In the genomic region with DNA sequence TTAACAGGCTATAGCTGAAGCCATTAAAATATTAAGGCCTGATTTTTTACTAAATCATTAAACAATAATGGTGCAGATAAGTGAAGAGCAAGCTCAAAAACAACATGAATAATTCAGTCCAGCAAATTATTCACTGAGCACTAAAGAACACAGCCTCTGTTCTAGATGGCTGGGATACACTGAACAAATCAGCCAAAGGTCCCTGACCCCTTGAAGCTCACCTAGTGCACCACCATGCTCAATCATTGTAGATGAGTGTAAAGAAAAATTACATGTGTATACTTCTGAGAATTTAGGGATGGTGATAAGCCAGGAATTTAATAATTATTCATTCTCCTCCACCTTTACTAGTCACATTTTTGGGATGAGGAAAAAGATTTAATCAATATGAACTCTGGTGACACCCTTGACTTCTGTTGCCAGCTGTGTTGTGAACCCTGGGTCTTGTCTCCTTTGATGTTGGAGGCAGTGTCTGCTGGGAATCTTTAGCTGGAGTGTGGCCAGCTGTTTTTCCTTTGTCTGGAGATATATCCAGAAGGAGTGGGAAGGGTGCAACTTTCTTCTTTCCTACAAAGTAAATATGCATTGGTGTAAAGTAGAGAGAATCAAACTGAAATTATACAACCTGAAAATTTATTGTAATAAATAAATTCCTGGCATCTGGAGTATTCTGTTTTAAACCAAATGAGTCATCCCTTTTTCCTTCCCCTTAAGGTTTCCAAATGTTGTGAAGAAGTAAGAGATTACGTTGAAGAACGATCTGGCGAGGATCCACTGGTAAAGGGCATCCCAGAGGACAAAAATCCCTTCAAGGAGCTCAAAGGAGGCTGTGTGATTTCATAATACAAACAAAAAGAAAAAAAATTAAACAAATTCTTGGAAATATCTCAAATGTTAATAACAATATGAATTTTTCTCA, we compare ENCODE assay signal across 16 cellular contexts. TPM values are rescaled to one million over a fixed set of nuclear protein-coding genes. Genes with fewer than 3 reads are reported as not detected.
DNase-seq lines count a peak whose midpoint lies in the region; ATAC-seq and TF ChIP-seq lines count a peak whose summit lies in the region.
"Had no signal": no experiment of that assay in that cellular context is flagged by ENCODE, and none has a peak within 500 bp of the region (broad histone marks: within the 10 kb centered on the region; RNA-seq: fewer than 3 reads in every experiment).

No MANE protein-coding gene starts in this region.

- no peaks in the 10 kb centered on the region for H3K27me3 ChIP-seq in neural progenitor cell
- H3K27me3 ChIP-seq: hepatocyte had no signal

- no peaks in the 10 kb centered on the region for H3K79me2 ChIP-seq in neural progenitor cell (ENCODE audit: low read depth)
- H3K79me2 ChIP-seq: hepatocyte had no signal

- no peaks in the 10 kb centered on the region for H3K4me1 ChIP-seq in neural progenitor cell

- H2AFZ ChIP-seq in neural progenitor cell (replicated peaks): no peak overlapping the region
- H2AFZ ChIP-seq: hepatocyte had no signal

- no peak overlapping the region for H3K9ac ChIP-seq in neural progenitor cell

- peak; percentile 29 for DNase-seq in AG08395 (ENCODE audit: low spot score)
- DNase-seq in NCI-H460 (ENCODE audit: extremely low read depth, low read depth): peak; percentile 59
- DNase-seq in fibroblast of mammary gland (ENCODE audit: low read depth): peak; percentile 91
- no peak for DNase-seq in neural progenitor cell (ENCODE audit: low spot score)
- no peak for DNase-seq in activated naive CD8-positive, alpha-beta T cell treated with anti-CD3 and anti-CD28 coated beads, Interleukin-2, amount 50 U/mL, for 24 hours
- no peak for DNase-seq in lower leg skin (ENCODE audit: low spot score in 2 of 2)
- no peak for DNase-seq in HK-2 (ENCODE audit: unreplicated experiment)
- DNase-seq: activated CD8-positive, alpha-beta memory T cell treated with anti-CD3 and anti-CD28 coated beads for 24 hours; AML-193; trophoblast cell had no signal

- 13 to 14% methylated on average over 3 of the region's 3 CpGs for WGBS in lower leg skin, 2 donors

- no peaks in the 10 kb centered on the region for H3K36me3 Mint-ChIP-seq in neural progenitor cell
- no peaks in the 10 kb centered on the region for H3K36me3 Mint-ChIP-seq in activated naive CD8-positive, alpha-beta T cell treated with anti-CD3 and anti-CD28 coated beads, Interleukin-2, amount 50 U/mL, for 24 hours (ENCODE audit: low read depth)
- H3K36me3 Mint-ChIP-seq: activated naive CD4-positive, alpha-beta T cell treated with anti-CD3 and anti-CD28 coated beads, Interleukin-2, amount 50 U/mL, for 72 hours had no signal

- H3K4me2 ChIP-seq in neural progenitor cell: no peak overlapping the region

- H4K20me1 ChIP-seq in neural progenitor cell (ENCODE audit: low read depth): no peaks in the 10 kb centered on the region

- H3K9me3 Mint-ChIP-seq in neural progenitor cell: no peaks in the 10 kb centered on the region
- no peaks in the 10 kb centered on the region for H3K9me3 Mint-ChIP-seq in activated naive CD8-positive, alpha-beta T cell treated with anti-CD3 and anti-CD28 coated beads, Interleukin-2, amount 50 U/mL, for 24 hours
- H3K9me3 Mint-ChIP-seq: activated naive CD4-positive, alpha-beta T cell treated with anti-CD3 and anti-CD28 coated beads, Interleukin-2, amount 50 U/mL, for 72 hours; dendritic cell treated with granulocyte-macrophage colony-stimulating factor and Interleukin-4, amounts not matched to agents 40 ng/mL and 50 ng/mL, for 4 days had no signal

- peaks cover 10% of the 10 kb centered on the region for H3K4me1 Mint-ChIP-seq in neural progenitor cell
- H3K4me1 Mint-ChIP-seq in activated naive CD8-positive, alpha-beta T cell treated with anti-CD3 and anti-CD28 coated beads, Interleukin-2, amount 50 U/mL, for 24 hours: no peaks in the 10 kb centered on the region

- H3K4me3 ChIP-seq in fibroblast of mammary gland (ENCODE audit: control insufficient read depth, low read depth, low read length) (no peak overlapping the region), neural progenitor cell (no peak overlapping the region), lower leg skin (ENCODE audit: low read depth, poor library complexity, severe bottlenecking) (no peak overlapping the region)
- H3K4me3 ChIP-seq: hepatocyte had no signal

- no peak overlapping the region for H3K27ac ChIP-seq in neural progenitor cell
- H3K27ac ChIP-seq: hepatocyte had no signal

- H3K36me3 ChIP-seq in neural progenitor cell: no peaks in the 10 kb centered on the region

- ATAC-seq in activated naive CD8-positive, alpha-beta T cell treated with anti-CD3 and anti-CD28 coated beads, Interleukin-2, amount 50 U/mL, for 24 hours: no peak
- no peak for ATAC-seq in GM18873 (IDR thresholded peaks at IDR 0.05; ENCODE audit: low FRiP score, unreplicated experiment)
- ATAC-seq: activated naive CD4-positive, alpha-beta T cell treated with anti-CD3 and anti-CD28 coated beads, Interleukin-2, amount 50 U/mL, for 72 hours had no signal

- H3K4me3 Mint-ChIP-seq in neural progenitor cell: no peak overlapping the region
- no peak overlapping the region for H3K4me3 Mint-ChIP-seq in activated naive CD8-positive, alpha-beta T cell treated with anti-CD3 and anti-CD28 coated beads, Interleukin-2, amount 50 U/mL, for 24 hours
- H3K4me3 Mint-ChIP-seq: dendritic cell treated with granulocyte-macrophage colony-stimulating factor and Interleukin-4, amounts not matched to agents 40 ng/mL and 50 ng/mL, for 4 days had no signal

- H3F3A ChIP-seq in neural progenitor cell (ENCODE audit: low read depth): no peaks in the 10 kb centered on the region

- TF ChIP-seq CTCF in fibroblast of mammary gland (conservative IDR thresholded peaks at IDR 0.05; ENCODE audit: control insufficient read depth, insufficient read depth, low read depth, low read length) (no peak), neural progenitor cell (IDR thresholded peaks at IDR 0.05) (no peak), lower leg skin (IDR thresholded peaks at IDR 0.05) (no peak)

- H3K27me3 Mint-ChIP-seq in neural progenitor cell (ENCODE audit: insufficient read depth, low read depth): no peaks in the 10 kb centered on the region
- H3K27me3 Mint-ChIP-seq in activated naive CD8-positive, alpha-beta T cell treated with anti-CD3 and anti-CD28 coated beads, Interleukin-2, amount 50 U/mL, for 24 hours: peaks cover 5% of the 10 kb centered on the region

- peak overlapping the region; percentile 51 for H3K27ac Mint-ChIP-seq in neural progenitor cell
- H3K27ac Mint-ChIP-seq in activated naive CD8-positive, alpha-beta T cell treated with anti-CD3 and anti-CD28 coated beads, Interleukin-2, amount 50 U/mL, for 24 hours: no peak overlapping the region
- H3K27ac Mint-ChIP-seq: activated naive CD4-positive, alpha-beta T cell treated with anti-CD3 and anti-CD28 coated beads, Interleukin-2, amount 50 U/mL, for 72 hours; dendritic cell treated with granulocyte-macrophage colony-stimulating factor and Interleukin-4, amounts not matched to agents 40 ng/mL and 50 ng/mL, for 4 days had no signal

- H3K9me3 ChIP-seq in neural progenitor cell (ENCODE audit: low read depth): no peaks in the 10 kb centered on the region

- intact Hi-C loops in lower leg skin (cut with DNase I; ENCODE audit: low total_unique reads): no loop called here

- no peak for TF ChIP-seq POLR2A in lower leg skin (IDR thresholded peaks at IDR 0.05)

RNA-seq across cellular contexts. Expression of gene GNGT1, which starts 4.0 kb away (rescaled TPM):
- total RNA-seq in NCI-H460 (2014; rRNA removed; shearing (Covaris generic)): 0.47 and 0.61 TPM in 2 replicates
- polyA plus RNA-seq in NCI-H460 (2014; cell fraction: nucleus; rRNA removed): not detected in 2 replicates
- total RNA-seq in neural progenitor cell (ENCODE audit: low replicate concordance) (0.06 TPM in 1 of 2 replicates, not detected in the other), lower leg skin (not detected)
- total RNA-seq: activated naive CD4-positive, alpha-beta T cell treated with anti-CD3 and anti-CD28 coated beads, Interleukin-2, amount 50 U/mL, for 72 hours; hepatocyte; mesenteric fat pad; skeletal muscle tissue had no signal

RNA-seq across cellular contexts. Expression of gene GNG11, which starts 11.2 kb away (rescaled TPM):
- total RNA-seq in NCI-H460 (2014; rRNA removed; shearing (Covaris generic)): 62.8 and 66.1 TPM in 2 replicates
- polyA plus RNA-seq in NCI-H460 (2014; cell fraction: nucleus; rRNA removed): 22.6 and 30.9 TPM in 2 replicates
- total RNA-seq in neural progenitor cell (ENCODE audit: low replicate concordance) (0.56 and 0.86 TPM in 2 replicates), lower leg skin (1 to 10 TPM; 3.8 to 7.8 (median 5.2) TPM)
- total RNA-seq: activated naive CD4-positive, alpha-beta T cell treated with anti-CD3 and anti-CD28 coated beads, Interleukin-2, amount 50 U/mL, for 72 hours had no signal

RNA-seq across cellular contexts. Expression of gene TFPI2, which starts 19.8 kb away (rescaled TPM):
- 976 and 998 TPM in 2 replicates for total RNA-seq in NCI-H460 (2014; rRNA removed; shearing (Covaris generic))
- polyA plus RNA-seq in NCI-H460 (2014; cell fraction: nucleus; rRNA removed): 196 and 200 TPM in 2 replicates
- total RNA-seq in neural progenitor cell (ENCODE audit: low replicate concordance) (1.5 and 5.8 TPM in 2 replicates), lower leg skin (1 to 10 TPM in 1 of 4 donors, under 1 TPM in 2, not detected in 1; 0.12 to 4.2 (median 0.46) TPM)

Comparison
In these comparisons a context has a peak if more than half of its experiments do, and no peak if none do; other contexts are left out.
1. DNase-seq: peak in AG08395 (single experiment), NCI-H460 (single experiment) and fibroblast of mammary gland (single experiment); none in neural progenitor cell (single experiment), activated naive CD8-positive, alpha-beta T cell treated with anti-CD3 and anti-CD28 coated beads, Interleukin-2, amount 50 U/mL, for 24 hours (single experiment), lower leg skin (0 of 2) and HK-2 (single experiment).
2. RNA of gene TFPI2, which starts 19.8 kb away (total RNA-seq): 976 to 998 TPM in NCI-H460; 1.5 to 5.8 TPM in neural progenitor cell and 0.12 to 4.2 TPM in lower leg skin; every median in the first group is over 100 times any median in the second.